In genomic region chr14:95137164-95137803, GRCh38 we compare ENCODE assay signal across 11 cellular contexts. TPM values are rescaled to one million over a fixed set of nuclear protein-coding genes. Genes with fewer than 3 reads are reported as not detected.
DNase-seq lines count a peak whose midpoint lies in the region; ATAC-seq and TF ChIP-seq lines count a peak whose summit lies in the region.
"Had no signal": no experiment of that assay in that cellular context is flagged by ENCODE, and none has a peak within 500 bp of the region (broad histone marks: within the 10 kb centered on the region; RNA-seq: fewer than 3 reads in every experiment).

No MANE protein-coding gene starts in this region.

- no peaks in the 10 kb centered on the region for H3K9me3 ChIP-seq in stomach

- DNase-seq in GM23338 (ENCODE audit: low spot score): no peak
- no peak for DNase-seq in activated naive CD8-positive, alpha-beta T cell treated with anti-CD3 and anti-CD28 coated beads, Interleukin-2, amount 50 U/mL, for 24 hours
- DNase-seq in memory B cell (ENCODE audit: low spot score in 2 of 2): no peak
- DNase-seq in stomach: no peak
- no peak for DNase-seq in NCI-H2029 (lab: John Stamatoyannopoulos, UW)
- DNase-seq: naive thymus-derived CD8-positive, alpha-beta T cell; NCI-H1105; NCI-H510A; T-helper 9 cell had no signal

- H4K20me1 ChIP-seq in GM23338 (replicated peaks; ENCODE audit: insufficient read depth): peaks cover 8% of the 10 kb centered on the region

- H3K36me3 Mint-ChIP-seq in GM23338 (ENCODE audit: low read depth) (peaks cover 7% of the 10 kb centered on the region; the same call in 2 of the 3 replicates), memory B cell (peaks cover 21% of the 10 kb centered on the region)
- peaks cover 14% of the 10 kb centered on the region for H3K36me3 Mint-ChIP-seq in activated naive CD8-positive, alpha-beta T cell treated with anti-CD3 and anti-CD28 coated beads, Interleukin-2, amount 50 U/mL, for 24 hours (ENCODE audit: low read depth)

- TF ChIP-seq CTCF in GM23338 (conservative IDR thresholded peaks at IDR 0.05; ENCODE audit: low read depth in 2 of 2) (no peak), stomach (IDR thresholded peaks at IDR 0.05) (no peak)

- H3K27ac Mint-ChIP-seq in GM23338 (0 out of 2 replicates have a peak overlapping the region, but pooled peaks have one; percentile 75), memory B cell (peak overlapping the region; percentile 90)
- H3K27ac Mint-ChIP-seq in activated naive CD8-positive, alpha-beta T cell treated with anti-CD3 and anti-CD28 coated beads, Interleukin-2, amount 50 U/mL, for 24 hours: peak overlapping the region; percentile 44

- no peaks in the 10 kb centered on the region for H3K9me2 ChIP-seq in GM23338 (ENCODE audit: insufficient read depth)

- ATAC-seq in GM23338 (no peak), memory B cell (ENCODE audit: low read depth) (no peak), HG02571 (IDR thresholded peaks at IDR 0.05; ENCODE audit: unreplicated experiment) (no peak), GM18868 (IDR thresholded peaks at IDR 0.05; ENCODE audit: unreplicated experiment) (no peak)
- no peak for ATAC-seq in activated naive CD8-positive, alpha-beta T cell treated with anti-CD3 and anti-CD28 coated beads, Interleukin-2, amount 50 U/mL, for 24 hours
- ATAC-seq: naive thymus-derived CD8-positive, alpha-beta T cell had no signal

- no peak overlapping the region for H2AFZ ChIP-seq in GM23338

- H3K27me3 Mint-ChIP-seq in GM23338 (ENCODE audit: insufficient read depth, low read depth, poor library complexity) (no peaks in the 10 kb centered on the region), memory B cell (no peaks in the 10 kb centered on the region)
- no peaks in the 10 kb centered on the region for H3K27me3 Mint-ChIP-seq in activated naive CD8-positive, alpha-beta T cell treated with anti-CD3 and anti-CD28 coated beads, Interleukin-2, amount 50 U/mL, for 24 hours
- H3K27me3 Mint-ChIP-seq: naive thymus-derived CD8-positive, alpha-beta T cell had no signal

- peaks cover 91% of the 10 kb centered on the region for H3K79me2 ChIP-seq in GM23338 (replicated peaks; ENCODE audit: insufficient read depth)

- no peaks in the 10 kb centered on the region for H3K9me3 Mint-ChIP-seq in GM23338
- H3K9me3 Mint-ChIP-seq in activated naive CD8-positive, alpha-beta T cell treated with anti-CD3 and anti-CD28 coated beads, Interleukin-2, amount 50 U/mL, for 24 hours: no peaks in the 10 kb centered on the region
- peaks cover 2% of the 10 kb centered on the region for H3K9me3 Mint-ChIP-seq in memory B cell
- H3K9me3 Mint-ChIP-seq: naive thymus-derived CD8-positive, alpha-beta T cell had no signal

- H3K4me3 Mint-ChIP-seq in GM23338 (no peak overlapping the region), memory B cell (no peak overlapping the region)
- H3K4me3 Mint-ChIP-seq in activated naive CD8-positive, alpha-beta T cell treated with anti-CD3 and anti-CD28 coated beads, Interleukin-2, amount 50 U/mL, for 24 hours: no peak overlapping the region

- H3K36me3 ChIP-seq in GM23338 (ENCODE audit: insufficient read depth) (peaks cover 6% of the 10 kb centered on the region; the same call in 1 of the 2 replicates), stomach (peaks cover 0 to 12% (median 11%) of the 10 kb centered on the region in 4 donors)

- H3K27ac ChIP-seq in GM23338 (ENCODE audit: low read depth) (peak overlapping the region; percentile 78; the same call in 1 of the 2 replicates), stomach (peak overlapping the region in 4 of 5 donors; percentile 17 to 61 (median 58))

- H3K4me3 ChIP-seq in GM23338 (no peak overlapping the region), stomach (no peak overlapping the region)

- no peaks in the 10 kb centered on the region for H3F3A ChIP-seq in GM23338 (replicated peaks; ENCODE audit: low read depth)

- H3K27me3 ChIP-seq in GM23338 (ENCODE audit: insufficient read depth): no peaks in the 10 kb centered on the region
- H3K27me3 ChIP-seq in stomach: no peaks in the 10 kb centered on the region

- TF ChIP-seq EP300 in stomach (IDR thresholded peaks at IDR 0.05): no peak

- peaks cover 53% of the 10 kb centered on the region for H3K4me1 ChIP-seq in GM23338 (ENCODE audit: insufficient read depth)
- peaks cover 34 to 89% (median 55%) of the 10 kb centered on the region in 4 donors for H3K4me1 ChIP-seq in stomach

- H3K4me1 Mint-ChIP-seq in GM23338: peaks cover 60% of the 10 kb centered on the region
- H3K4me1 Mint-ChIP-seq in activated naive CD8-positive, alpha-beta T cell treated with anti-CD3 and anti-CD28 coated beads, Interleukin-2, amount 50 U/mL, for 24 hours: peaks cover 57% of the 10 kb centered on the region
- H3K4me1 Mint-ChIP-seq in memory B cell: peaks cover 32% of the 10 kb centered on the region

- no peak for TF ChIP-seq POLR2A in stomach (IDR thresholded peaks at IDR 0.05)

- intact Hi-C loops in stomach (cut with DNase I; ENCODE audit: low total_unique reads): no loop called here

- no peak overlapping the region for H3K4me2 ChIP-seq in GM23338

TF ChIP-seq in GM23338, 12 proteins besides CTCF, POLR2A, EP300 and RAD21:
- TF ChIP-seq EZH2 (IDR thresholded peaks at IDR 0.05; ENCODE audit: low read depth, unreplicated experiment): no peak

RNA-seq across cellular contexts. Expression of gene DICER1, which starts 20.0 kb away (rescaled TPM):
- 52.6 and 59.2 TPM in 2 replicates for total RNA-seq in GM23338 (2014; rRNA removed; shearing (Covaris generic))
- polyA plus RNA-seq in GM23338 (2016; fragmentation: Nextera tagmentation; extraction: Ambion mirVana) (17.6 and 21.4 TPM in 2 replicates), stomach (1 to 10 TPM; 6.1 to 6.8 (median 6.5) TPM)
- 100 to 1,000 TPM in 1 of 5 donors, 10 to 100 TPM in 4; 47.8 to 104 (median 68.1) TPM for total RNA-seq in stomach
